ENCODE assay signal across 10 cellular contexts in genomic region chr3:108301695-108302404, GRCh38. TPM values are rescaled to one million over a fixed set of nuclear protein-coding genes. Genes with fewer than 3 reads are reported as not detected.
DNase-seq lines count a peak whose midpoint lies in the region; ATAC-seq, FAIRE-seq and TF ChIP-seq lines count a peak whose summit lies in the region.
"Had no signal": no experiment of that assay in that cellular context is flagged by ENCODE, and none has a peak within 500 bp of the region (broad histone marks: within the 10 kb centered on the region; RNA-seq: fewer than 3 reads in every experiment).

No MANE protein-coding gene starts in this region.

- H3K27ac ChIP-seq in OCI-LY3 (ENCODE audit: low read length): no peak overlapping the region
- H3K27ac ChIP-seq: neutrophil had no signal

- no peak for TF ChIP-seq CTCF in OCI-LY3 (IDR thresholded peaks at IDR 0.05; ENCODE audit: low read depth, low read length)

- no peaks in the 10 kb centered on the region for H3K9me3 ChIP-seq in OCI-LY3 (ENCODE audit: insufficient read depth, low read length)
- H3K9me3 ChIP-seq: neutrophil had no signal

- peak; percentile 39 for ATAC-seq in GM18858 (IDR thresholded peaks at IDR 0.05; ENCODE audit: unreplicated experiment)
- ATAC-seq in HG02678 (IDR thresholded peaks at IDR 0.05; ENCODE audit: unreplicated experiment): peak; percentile 61

- H3K4me2 ChIP-seq in OCI-LY3 (ENCODE audit: low read length): peak overlapping the region; percentile 53

- H3K9ac ChIP-seq in OCI-LY3 (ENCODE audit: low read length): no peak overlapping the region

- H2AFZ ChIP-seq in OCI-LY3 (ENCODE audit: low read depth, low read length): peak overlapping the region; percentile 52; the same call in 1 of the 2 replicates

- H3K4me3 ChIP-seq in OCI-LY3 (ENCODE audit: low read length): peak overlapping the region; percentile 4; the same call in 1 of the 2 replicates

- H3K36me3 ChIP-seq in OCI-LY3 (replicated peaks; ENCODE audit: low read depth, low read length): no peaks in the 10 kb centered on the region
- H3K36me3 ChIP-seq: neutrophil had no signal

- peaks cover 57% of the 10 kb centered on the region for H3K4me1 ChIP-seq in OCI-LY3 (ENCODE audit: low read length)

- DNase-seq in glomerular visceral epithelial cell (ENCODE audit: extremely low spot score) (peak; percentile 36), putamen (ENCODE audit: low spot score) (no peak), NCI-H345 (lab: John Stamatoyannopoulos, UW) (no peak), frontal cortex (ENCODE audit: low spot score in 2 of 2) (no peak)
- DNase-seq: cerebellar nuclear complex had no signal

- H4K20me1 ChIP-seq in OCI-LY3 (ENCODE audit: insufficient read depth, low read length): no peaks in the 10 kb centered on the region

- 0 out of 2 replicates have a peak, but pooled peaks cover 3% of the 10 kb centered on the region for H3K27me3 ChIP-seq in OCI-LY3 (ENCODE audit: low read depth, low read length)
- H3K27me3 ChIP-seq: neutrophil had no signal

- no peaks in the 10 kb centered on the region for H3K79me2 ChIP-seq in OCI-LY3 (ENCODE audit: low read length)

- FAIRE-seq in frontal cortex (lab: Jason Lieb, UNC): no peak
- FAIRE-seq: TTC549 had no signal

RNA-seq across cellular contexts. Expression of gene HHLA2, which starts 5.5 kb away (rescaled TPM):
- not detected for total RNA-seq in frontal cortex
